Comparison of ENCODE assay signal across 23 cellular contexts in genomic region chr5:130168211-130168610, GRCh38.
DNase-seq lines count a peak whose midpoint lies in the region; ATAC-seq, FAIRE-seq and TF ChIP-seq lines count a peak whose summit lies in the region.
"Had no signal": no experiment of that assay in that cellular context is flagged by ENCODE, and none has a peak within 500 bp of the region (broad histone marks: within the 10 kb centered on the region; RNA-seq: fewer than 3 reads in every experiment).

No MANE protein-coding gene starts in this region.

- no peaks in the 10 kb centered on the region for H3K9me3 ChIP-seq in thoracic aorta

- no peaks in the 10 kb centered on the region for H3K27me3 ChIP-seq in bronchial epithelial cell (ENCODE audit: control insufficient read depth, insufficient read depth, low read length)
- H3K27me3 ChIP-seq in thoracic aorta (replicated peaks; ENCODE audit: insufficient read depth): no peaks in the 10 kb centered on the region

- H3K4me3 ChIP-seq in bronchial epithelial cell (ENCODE audit: low read depth, low read length) (no peak overlapping the region), thoracic aorta (no peak overlapping the region)
- H3K4me3 ChIP-seq: coronary artery had no signal

- FAIRE-seq in bronchial epithelial cell (lab: Jason Lieb, UNC): no peak
- FAIRE-seq: endothelial cell of umbilical vein had no signal

- H3K27ac ChIP-seq in thoracic aorta: no peak overlapping the region
- H3K27ac ChIP-seq: 22Rv1, C4-2B, coronary artery, WERI-Rb-1 had no signal

- TF ChIP-seq CTCF in bronchial epithelial cell (IDR thresholded peaks at IDR 0.05; ENCODE audit: insufficient read depth, low read length, severe bottlenecking): no peak
- no peak for TF ChIP-seq CTCF in thoracic aorta (IDR thresholded peaks at IDR 0.05)

- intact Hi-C loops in head of caudate nucleus (cut with DNase I): no loop called here

- H3K36me3 ChIP-seq in bronchial epithelial cell (ENCODE audit: control insufficient read depth, insufficient read depth, low read length) (no peaks in the 10 kb centered on the region), thoracic aorta (no peaks in the 10 kb centered on the region)
- H3K36me3 ChIP-seq: WERI-Rb-1 had no signal

- H3K4me1 ChIP-seq in thoracic aorta (ENCODE audit: control insufficient read depth in 1 of 2, low read depth in 2 of 2): peaks cover 4% of the 10 kb centered on the region in 2 donors

- peak; percentile 20 for DNase-seq in DMS53 (lab: John Stamatoyannopoulos, UW)
- no peak for DNase-seq in DMS53 treated with DMSO at 0.1 percent for 48 hours (lab: John Stamatoyannopoulos, UW; ENCODE audit: unreplicated experiment)
- peak; percentile 64 for DNase-seq in bronchial epithelial cell (ENCODE audit: low read depth)
- peak in 24 of 42 donors; percentile 8 to 74 (median 30) for DNase-seq in head of caudate nucleus
- no peak for DNase-seq in thoracic aorta (ENCODE audit: low spot score)
- DNase-seq in activated CD4-positive, CD25-positive, alpha-beta regulatory T cell treated with anti-CD3 and anti-CD28 coated beads, Interleukin-2, amount 50 U/mL, for 72 hours: no peak
- no peak for DNase-seq in NCI-H446 (lab: John Stamatoyannopoulos, UW)
- no peak for DNase-seq in NCI-H1436 treated with DMSO at 0.1 percent for 48 hours (lab: John Stamatoyannopoulos, UW)
- DNase-seq: DMS153; mesendoderm; MM.1S; NCI-H187; NCI-H226; nephron progenitor cell; stimulated activated CD4-positive, alpha-beta T cell treated with anti-CD3 and anti-CD28 coated beads, Interleukin-15, amount 100 ng/mL, for 24 hours; stimulated activated naive CD4-positive, alpha-beta T cell; WERI-Rb-1 had no signal

- ATAC-seq in thoracic aorta (ENCODE audit: insufficient number of reproducible peaks, low FRiP score, low read depth): peak; percentile 91
- ATAC-seq: activated T-helper 17 cell treated with anti-CD3 and anti-CD28 coated beads, Interleukin-2, amount 50 U/mL, for 72 hours; Right ventricle myocardium inferior had no signal

Comparison
In these comparisons a context has a peak if more than half of its experiments do, and no peak if none do; other contexts are left out.
1. DNase-seq: peak in DMS53 (single experiment), bronchial epithelial cell (single experiment) and head of caudate nucleus (24 of 42); none in DMS53 treated with DMSO at 0.1 percent for 48 hours (single experiment), thoracic aorta (single experiment), activated CD4-positive, CD25-positive, alpha-beta regulatory T cell treated with anti-CD3 and anti-CD28 coated beads, Interleukin-2, amount 50 U/mL, for 72 hours (single experiment), NCI-H446 (0 of 2) and NCI-H1436 treated with DMSO at 0.1 percent for 48 hours (single experiment).